ENCODE assay signal across 10 cellular contexts in genomic region chr15:36407647-36408046, GRCh38.
DNase-seq lines count a peak whose midpoint lies in the region; ATAC-seq, FAIRE-seq and TF ChIP-seq lines count a peak whose summit lies in the region.
"Had no signal": no experiment of that assay in that cellular context is flagged by ENCODE, and none has a peak within 500 bp of the region (broad histone marks: within the 10 kb centered on the region; RNA-seq: fewer than 3 reads in every experiment).

No MANE protein-coding gene starts in this region.

- intact Hi-C loops in posterior vena cava (cut with DNase I): no loop called here

- H3K36me3 ChIP-seq in gastroesophageal sphincter: no peaks in the 10 kb centered on the region

- no peaks in the 10 kb centered on the region for H3K9me3 ChIP-seq in gastroesophageal sphincter

- peaks cover 0 to 4% (median 0%) of the 10 kb centered on the region in 3 donors for H3K4me1 ChIP-seq in gastroesophageal sphincter

- FAIRE-seq in HTR-8/SVneo (lab: Jason Lieb, UNC): no peak

- no peaks in the 10 kb centered on the region for H3K27me3 ChIP-seq in gastroesophageal sphincter

- DNase-seq in AG10803 (ENCODE audit: low read depth) (peak; percentile 78), HTR-8/SVneo (ENCODE audit: insufficient read length, low spot score) (peak; percentile 38), amniotic stem cell (lab: John Stamatoyannopoulos, UW) (peak; percentile 4), iris pigment epithelial cell (ENCODE audit: low read depth) (peak; percentile 82), posterior vena cava (ENCODE audit: low spot score) (no peak), GM10266 (ENCODE audit: extremely low spot score) (no peak)
- DNase-seq in activated effector memory CD4-positive, alpha-beta T cell treated with anti-CD3 and anti-CD28 coated beads, Interleukin-2, amount 50 U/mL, for 16 hours: no peak
- DNase-seq: activated CD4-positive, alpha-beta memory T cell treated with anti-CD3 and anti-CD28 coated beads for 36 hours; MM.1S had no signal

- TF ChIP-seq EP300 in gastroesophageal sphincter (IDR thresholded peaks at IDR 0.05): no peak

- no peak for TF ChIP-seq POLR2A in gastroesophageal sphincter (IDR thresholded peaks at IDR 0.05)

- ATAC-seq in gastroesophageal sphincter: no peak

- 19 to 41% methylated on average over 4 of the region's 4 CpGs for WGBS in gastroesophageal sphincter (ENCODE audit: low coverage in 1 of 2), 2 donors

- H3K4me3 ChIP-seq in AG10803 (ENCODE audit: low read length): no peak overlapping the region
- H3K4me3 ChIP-seq in gastroesophageal sphincter: no peak overlapping the region

- no peak overlapping the region for H3K27ac ChIP-seq in gastroesophageal sphincter

- TF ChIP-seq CTCF in AG10803 (conservative IDR thresholded peaks at IDR 0.05; ENCODE audit: low read length): no peak
- no peak for TF ChIP-seq CTCF in gastroesophageal sphincter (IDR thresholded peaks at IDR 0.05)
- TF ChIP-seq CTCF in GM10266 (IDR thresholded peaks at IDR 0.05; ENCODE audit: control insufficient read depth, insufficient read depth, low read depth, missing control alignments): no peak

Comparison
In these comparisons a context has a peak if more than half of its experiments do, and no peak if none do; other contexts are left out.
1. DNase-seq: peak in AG10803 (single experiment), HTR-8/SVneo (single experiment), amniotic stem cell (single experiment) and iris pigment epithelial cell (single experiment); none in activated effector memory CD4-positive, alpha-beta T cell treated with anti-CD3 and anti-CD28 coated beads, Interleukin-2, amount 50 U/mL, for 16 hours (single experiment), posterior vena cava (single experiment) and GM10266 (single experiment).